ENCODE assay signal across 1 cellular context in genomic region chr15:34360298-34360697, GRCh38.
TF ChIP-seq lines count a peak whose summit lies in the region.

No MANE protein-coding gene starts in this region.

TF ChIP-seq in GM23338, 12 proteins besides CTCF, POLR2A, EP300 and RAD21 (continued from another document):
- no peak for TF ChIP-seq ZNF462 (CRISPR knock-in tag; IDR thresholded peaks at IDR 0.05)
- TF ChIP-seq REST (IDR thresholded peaks at IDR 0.05; ENCODE audit: unreplicated experiment): no peak
- TF ChIP-seq POLR2AphosphoS5 (IDR thresholded peaks at IDR 0.05; ENCODE audit: low read depth): no peak
- TF ChIP-seq ZNF114 (CRISPR knock-in tag; IDR thresholded peaks at IDR 0.05): no peak
- no peak for TF ChIP-seq NANOG (IDR thresholded peaks at IDR 0.05; ENCODE audit: borderline replicate concordance)
- TF ChIP-seq ETS1 (IDR thresholded peaks at IDR 0.05): no peak
